23 cellular contexts compared by ENCODE assay signal in genomic region chr12:19277707-19278106, GRCh38.
"Had no signal": no experiment of that assay in that cellular context is flagged by ENCODE, and none has a peak within 500 bp of the region (broad histone marks: within the 10 kb centered on the region; RNA-seq: fewer than 3 reads in every experiment).

No MANE protein-coding gene starts in this region.

- H3K9me3 ChIP-seq: breast epithelium, heart left ventricle, left lung, lower lobe of right lung, right lobe of liver, thoracic aorta, uterus had no signal

- H3K27ac ChIP-seq: breast epithelium, heart left ventricle, left lung, lower lobe of right lung, right lobe of liver, skin epidermis, thoracic aorta, uterus had no signal

- H3K36me3 ChIP-seq: breast epithelium, left lung, thoracic aorta, uterus had no signal

- ATAC-seq: activated CD8-positive, alpha-beta T cell treated with anti-CD3 and anti-CD28 coated beads for 36 hours; activated naive CD4-positive, alpha-beta T cell treated with anti-CD3 and anti-CD28 coated beads, Interleukin-2, amount 50 U/mL, for 72 hours; activated T-cell treated with anti-CD3 and anti-CD28 coated beads, Interleukin-2, amount 50 U/mL, for 4 hours; activated T-helper 17 cell treated with anti-CD3 and anti-CD28 coated beads, Interleukin-2, amount 50 U/mL, for 72 hours; esophagus mucosa; left lung; lower lobe of right lung; naive thymus-derived CD8-positive, alpha-beta T cell; right lobe of liver had no signal

- DNase-seq: activated B cell treated with CpG ODN at 0.5 μM for 24 hours; activated CD4-positive, alpha-beta T cell treated with anti-CD3 and anti-CD28 coated beads, Interleukin-2, amount 50 U/mL, for 1 hour; activated CD8-positive, alpha-beta T cell treated with anti-CD3 and anti-CD28 coated beads for 36 hours; activated T-cell treated with anti-CD3 and anti-CD28 coated beads, Interleukin-2, amount 50 U/mL, for 4 hours; endodermal cell; foreskin fibroblast; heart left ventricle; hypothalamus; kidney glomerular epithelial cell; left lung; lower lobe of right lung; mesenchymal stem cell; naive thymus-derived CD8-positive, alpha-beta T cell; right lobe of liver; stimulated activated CD4-positive, alpha-beta T cell treated with anti-CD3 and anti-CD28 coated beads, Interleukin-12 subunit alpha, Interleukin-12 subunit beta, amount 100 ng/mL, for 4 hours; stimulated activated CD4-positive, alpha-beta T cell treated with anti-CD3 and anti-CD28 coated beads, Interleukin-4, amount 100 ng/mL, for 1 hour; uterus had no signal

- H3K27me3 ChIP-seq: breast epithelium, heart left ventricle, left lung, right lobe of liver, uterus had no signal

- H3K4me1 ChIP-seq: breast epithelium, right lobe of liver, uterus had no signal

- H3K4me3 ChIP-seq: breast epithelium, heart left ventricle, left lung, lower lobe of right lung, right lobe of liver, skin epidermis, thoracic aorta, uterus had no signal
